8 cellular contexts compared by ENCODE assay signal in genomic region chr4:150242820-150243458, GRCh38.
DNase-seq lines count a peak whose midpoint lies in the region; ATAC-seq and TF ChIP-seq lines count a peak whose summit lies in the region.

No MANE protein-coding gene starts in this region.

- peak; percentile 24 for DNase-seq in stimulated activated CD4-positive, alpha-beta T cell treated with anti-CD3 and anti-CD28 coated beads, Interleukin-15, amount 100 ng/mL, for 24 hours
- DNase-seq in stimulated activated CD4-positive, alpha-beta T cell treated with anti-CD3 and anti-CD28 coated beads, Interleukin-12 subunit alpha, Interleukin-12 subunit beta, amount 100 ng/mL, for 4 hours, result no peak
- DNase-seq in HT1080 (ENCODE audit: low read depth) (peak; percentile 55), right atrium auricular region (ENCODE audit: low spot score) (no peak), suprapubic skin (ENCODE audit: low spot score in 2 of 2) (no peak)

- H3K27ac ChIP-seq in right atrium auricular region (no peak overlapping the region), suprapubic skin (no peak overlapping the region)

- H3K4me3 ChIP-seq in WI38 (ENCODE audit: low read depth, low read length) (no peak overlapping the region), right atrium auricular region (no peak overlapping the region), suprapubic skin (no peak overlapping the region)

- H3K36me3 ChIP-seq in right atrium auricular region (peaks cover under 1% of the 10 kb centered on the region), suprapubic skin (no peaks in the 10 kb centered on the region)

- H3K4me1 Mint-ChIP-seq in stimulated activated memory B cell treated with anti-CD40 and anti-IgM and Interleukin-4, amounts not matched to agents 10 μg/mL and 1 μg/mL and 100 μg/mL, for 72 hours, result no peaks in the 10 kb centered on the region

- H3K27me3 ChIP-seq in right atrium auricular region (no peaks in the 10 kb centered on the region), suprapubic skin (no peaks in the 10 kb centered on the region)

- H3K36me3 Mint-ChIP-seq in stimulated activated memory B cell treated with anti-CD40 and anti-IgM and Interleukin-4, amounts not matched to agents 10 μg/mL and 1 μg/mL and 100 μg/mL, for 72 hours, result no peaks in the 10 kb centered on the region

- H3K27me3 Mint-ChIP-seq in stimulated activated memory B cell treated with anti-CD40 and anti-IgM and Interleukin-4, amounts not matched to agents 10 μg/mL and 1 μg/mL and 100 μg/mL, for 72 hours, result no peaks in the 10 kb centered on the region

- WGBS in suprapubic skin, result 45% methylated on average over 6 of the region's 6 CpGs

- peak; percentile 85 for TF ChIP-seq CTCF in WI38 (IDR thresholded peaks at IDR 0.05; ENCODE audit: low read depth, low read length)
- TF ChIP-seq CTCF in right atrium auricular region (IDR thresholded peaks at IDR 0.05), result peak; percentile 81 to 91
- peak; percentile 64 to 79 for TF ChIP-seq CTCF in suprapubic skin (IDR thresholded peaks at IDR 0.05)

- H3K27ac Mint-ChIP-seq in stimulated activated memory B cell treated with anti-CD40 and anti-IgM and Interleukin-4, amounts not matched to agents 10 μg/mL and 1 μg/mL and 100 μg/mL, for 72 hours, result no peak overlapping the region

- TF ChIP-seq EP300 in suprapubic skin (IDR thresholded peaks at IDR 0.05), result no peak

- H3K9me3 Mint-ChIP-seq in stimulated activated memory B cell treated with anti-CD40 and anti-IgM and Interleukin-4, amounts not matched to agents 10 μg/mL and 1 μg/mL and 100 μg/mL, for 72 hours, result no peaks in the 10 kb centered on the region

- H3K4me1 ChIP-seq in right atrium auricular region (no peaks in the 10 kb centered on the region), suprapubic skin (no peaks in the 10 kb centered on the region)

- H3K4me3 Mint-ChIP-seq in stimulated activated memory B cell treated with anti-CD40 and anti-IgM and Interleukin-4, amounts not matched to agents 10 μg/mL and 1 μg/mL and 100 μg/mL, for 72 hours, result no peak overlapping the region

- H3K9me3 ChIP-seq in right atrium auricular region (no peaks in the 10 kb centered on the region), suprapubic skin (no peaks in the 10 kb centered on the region)

- no peak for TF ChIP-seq POLR2A in suprapubic skin (IDR thresholded peaks at IDR 0.05)

- ATAC-seq in GM18907 (IDR thresholded peaks at IDR 0.05; ENCODE audit: unreplicated experiment), result no peak
- ATAC-seq in stimulated activated memory B cell treated with anti-CD40 and anti-IgM and Interleukin-4, amounts not matched to agents 10 μg/mL and 1 μg/mL and 100 μg/mL, for 72 hours, result no peak

Comparison
In these comparisons a context has a peak if more than half of its experiments do, and no peak if none do; other contexts are left out.
1. DNase-seq: peak in stimulated activated CD4-positive, alpha-beta T cell treated with anti-CD3 and anti-CD28 coated beads, Interleukin-15, amount 100 ng/mL, for 24 hours (single experiment) and HT1080 (single experiment); none in stimulated activated CD4-positive, alpha-beta T cell treated with anti-CD3 and anti-CD28 coated beads, Interleukin-12 subunit alpha, Interleukin-12 subunit beta, amount 100 ng/mL, for 4 hours (single experiment), right atrium auricular region (single experiment) and suprapubic skin (0 of 2).
2. Peak in every context shown above with its lines, with median percentiles within 50 percentile points of each other: CTCF ChIP-seq.